Comparison of ENCODE assay signal across 2 cellular contexts in genomic region chr3:98329392-98330124, GRCh38.
A peak's percentile ranks its signal among the peaks of the same experiment; 100 is the strongest.
TF ChIP-seq lines count a peak whose summit lies in the region.

No MANE protein-coding gene starts in this region.

TF ChIP-seq in A549, 52 proteins besides CTCF, POLR2A, EP300 and RAD21:
- no peak for TF ChIP-seq HMGXB4 (CRISPR knock-in tag; IDR thresholded peaks at IDR 0.05; ENCODE audit: borderline replicate concordance)
- TF ChIP-seq SMC3 (IDR thresholded peaks at IDR 0.05) = peak; percentile 87
- TF ChIP-seq CHD2 (IDR thresholded peaks at IDR 0.05; ENCODE audit: low read length, partially characterized antibody) = no peak
TF ChIP-seq in A549: peak in this region for 1.

TF ChIP-seq in HepG2, 621 proteins besides CTCF, POLR2A, EP300 and RAD21 (continues in another document):
- TF ChIP-seq ZBTB26 (CRISPR knock-in tag; IDR thresholded peaks at IDR 0.05; ENCODE audit: borderline replicate concordance) (no peak), ZNF777 (CRISPR knock-in tag; IDR thresholded peaks at IDR 0.05) (no peak), MIER2 (CRISPR knock-in tag; IDR thresholded peaks at IDR 0.05) (no peak), ZNF552 (CRISPR knock-in tag; IDR thresholded peaks at IDR 0.05; ENCODE audit: borderline replicate concordance) (no peak), CHCHD3 (CRISPR knock-in tag; IDR thresholded peaks at IDR 0.05) (no peak), FOXK1 (CRISPR knock-in tag; IDR thresholded peaks at IDR 0.05; ENCODE audit: borderline replicate concordance, low read depth) (peak; percentile 64; the same call in 1 of the 2 replicates), PAX8 (CRISPR knock-in tag; IDR thresholded peaks at IDR 0.05; ENCODE audit: borderline replicate concordance) (no peak), RORA (CRISPR knock-in tag; IDR thresholded peaks at IDR 0.05) (no peak), ZGPAT (CRISPR knock-in tag; IDR thresholded peaks at IDR 0.05) (no peak), ATF7 (IDR thresholded peaks at IDR 0.05) (no peak), ATF7 (CRISPR knock-in tag; IDR thresholded peaks at IDR 0.05) (no peak), E2F5 (CRISPR knock-in tag; conservative IDR thresholded peaks at IDR 0.05) (no peak), MIER3 (CRISPR knock-in tag; IDR thresholded peaks at IDR 0.05; ENCODE audit: borderline replicate concordance) (no peak), ONECUT2 (CRISPR knock-in tag; IDR thresholded peaks at IDR 0.05) (no peak), TEAD2 (CRISPR knock-in tag; IDR thresholded peaks at IDR 0.05) (no peak), ZNF18 (CRISPR knock-in tag; IDR thresholded peaks at IDR 0.05; ENCODE audit: insufficient replicate concordance) (no peak), ADNP (CRISPR knock-in tag; IDR thresholded peaks at IDR 0.05) (no peak), FOXK2 (IDR thresholded peaks at IDR 0.05) (no peak), STAG1 (CRISPR knock-in tag; IDR thresholded peaks at IDR 0.05) (peak; percentile 86), ZNF879 (CRISPR knock-in tag; IDR thresholded peaks at IDR 0.05) (no peak), ZNF740 (CRISPR knock-in tag; IDR thresholded peaks at IDR 0.05) (no peak), XBP1 (CRISPR knock-in tag; IDR thresholded peaks at IDR 0.05) (no peak), FOXA3 (CRISPR knock-in tag; IDR thresholded peaks at IDR 0.05) (peak; percentile 57; the same call in 1 of the 2 replicates), CBFB (CRISPR knock-in tag; IDR thresholded peaks at IDR 0.05) (no peak), CENPT (CRISPR knock-in tag; IDR thresholded peaks at IDR 0.05; ENCODE audit: low read depth) (no peak), SMC3 (IDR thresholded peaks at IDR 0.05; ENCODE audit: low read length) (peak; percentile 93), ZFP36L2 (CRISPR knock-in tag; IDR thresholded peaks at IDR 0.05) (no peak), SOX13 (IDR thresholded peaks at IDR 0.05) (no peak), SOX13 (CRISPR knock-in tag; conservative IDR thresholded peaks at IDR 0.05 in 1 of 2, IDR thresholded peaks at IDR 0.05 in 1 of 2) (no peak), CC2D1A (CRISPR knock-in tag; IDR thresholded peaks at IDR 0.05) (no peak), ELF3 (CRISPR knock-in tag; IDR thresholded peaks at IDR 0.05) (no peak), NPAS2 (CRISPR knock-in tag; IDR thresholded peaks at IDR 0.05; ENCODE audit: borderline replicate concordance) (no peak), GLI4 (CRISPR knock-in tag; IDR thresholded peaks at IDR 0.05; ENCODE audit: borderline replicate concordance) (no peak), ZNF382 (CRISPR knock-in tag; IDR thresholded peaks at IDR 0.05; ENCODE audit: borderline replicate concordance) (no peak), KLF12 (CRISPR knock-in tag; IDR thresholded peaks at IDR 0.05; ENCODE audit: borderline replicate concordance) (no peak), GTF2F1 (IDR thresholded peaks at IDR 0.05; ENCODE audit: low read length) (no peak), ZFP62 (CRISPR knock-in tag; IDR thresholded peaks at IDR 0.05) (no peak), ZNF780A (CRISPR knock-in tag; IDR thresholded peaks at IDR 0.05) (no peak)
- TF ChIP-seq, protein P1, sequence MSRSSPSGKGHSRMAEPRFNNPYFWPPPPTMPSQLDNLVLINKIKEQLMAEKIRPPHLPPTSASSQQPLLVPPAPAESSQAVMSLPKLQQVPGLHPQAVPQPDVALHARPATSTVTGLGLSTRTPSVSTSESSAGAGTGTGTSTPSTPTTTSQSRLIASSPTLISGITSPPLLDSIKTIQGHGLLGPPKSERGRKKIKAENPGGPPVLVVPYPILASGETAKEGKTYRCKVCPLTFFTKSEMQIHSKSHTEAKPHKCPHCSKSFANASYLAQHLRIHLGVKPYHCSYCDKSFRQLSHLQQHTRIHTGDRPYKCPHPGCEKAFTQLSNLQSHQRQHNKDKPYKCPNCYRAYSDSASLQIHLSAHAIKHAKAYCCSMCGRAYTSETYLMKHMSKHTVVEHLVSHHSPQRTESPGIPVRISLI (CRISPR knock-in tag; IDR thresholded peaks at IDR 0.05; ENCODE audit: borderline replicate concordance) = peak; percentile 39; the same call in 1 of the 2 replicates
- TF ChIP-seq, protein P2, sequence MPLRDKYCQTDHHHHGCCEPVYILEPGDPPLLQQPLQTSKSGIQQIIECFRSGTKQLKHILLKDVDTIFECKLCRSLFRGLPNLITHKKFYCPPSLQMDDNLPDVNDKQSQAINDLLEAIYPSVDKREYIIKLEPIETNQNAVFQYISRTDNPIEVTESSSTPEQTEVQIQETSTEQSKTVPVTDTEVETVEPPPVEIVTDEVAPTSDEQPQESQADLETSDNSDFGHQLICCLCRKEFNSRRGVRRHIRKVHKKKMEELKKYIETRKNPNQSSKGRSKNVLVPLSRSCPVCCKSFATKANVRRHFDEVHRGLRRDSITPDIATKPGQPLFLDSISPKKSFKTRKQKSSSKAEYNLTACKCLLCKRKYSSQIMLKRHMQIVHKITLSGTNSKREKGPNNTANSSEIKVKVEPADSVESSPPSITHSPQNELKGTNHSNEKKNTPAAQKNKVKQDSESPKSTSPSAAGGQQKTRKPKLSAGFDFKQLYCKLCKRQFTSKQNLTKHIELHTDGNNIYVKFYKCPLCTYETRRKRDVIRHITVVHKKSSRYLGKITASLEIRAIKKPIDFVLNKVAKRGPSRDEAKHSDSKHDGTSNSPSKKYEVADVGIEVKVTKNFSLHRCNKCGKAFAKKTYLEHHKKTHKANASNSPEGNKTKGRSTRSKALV (CRISPR knock-in tag; IDR thresholded peaks at IDR 0.05) = no peak
- TF ChIP-seq, protein P3, sequence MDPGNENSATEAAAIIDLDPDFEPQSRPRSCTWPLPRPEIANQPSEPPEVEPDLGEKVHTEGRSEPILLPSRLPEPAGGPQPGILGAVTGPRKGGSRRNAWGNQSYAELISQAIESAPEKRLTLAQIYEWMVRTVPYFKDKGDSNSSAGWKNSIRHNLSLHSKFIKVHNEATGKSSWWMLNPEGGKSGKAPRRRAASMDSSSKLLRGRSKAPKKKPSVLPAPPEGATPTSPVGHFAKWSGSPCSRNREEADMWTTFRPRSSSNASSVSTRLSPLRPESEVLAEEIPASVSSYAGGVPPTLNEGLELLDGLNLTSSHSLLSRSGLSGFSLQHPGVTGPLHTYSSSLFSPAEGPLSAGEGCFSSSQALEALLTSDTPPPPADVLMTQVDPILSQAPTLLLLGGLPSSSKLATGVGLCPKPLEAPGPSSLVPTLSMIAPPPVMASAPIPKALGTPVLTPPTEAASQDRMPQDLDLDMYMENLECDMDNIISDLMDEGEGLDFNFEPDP (CRISPR knock-in tag; conservative IDR thresholded peaks at IDR 0.05) = no peak
- TF ChIP-seq, protein P4, sequence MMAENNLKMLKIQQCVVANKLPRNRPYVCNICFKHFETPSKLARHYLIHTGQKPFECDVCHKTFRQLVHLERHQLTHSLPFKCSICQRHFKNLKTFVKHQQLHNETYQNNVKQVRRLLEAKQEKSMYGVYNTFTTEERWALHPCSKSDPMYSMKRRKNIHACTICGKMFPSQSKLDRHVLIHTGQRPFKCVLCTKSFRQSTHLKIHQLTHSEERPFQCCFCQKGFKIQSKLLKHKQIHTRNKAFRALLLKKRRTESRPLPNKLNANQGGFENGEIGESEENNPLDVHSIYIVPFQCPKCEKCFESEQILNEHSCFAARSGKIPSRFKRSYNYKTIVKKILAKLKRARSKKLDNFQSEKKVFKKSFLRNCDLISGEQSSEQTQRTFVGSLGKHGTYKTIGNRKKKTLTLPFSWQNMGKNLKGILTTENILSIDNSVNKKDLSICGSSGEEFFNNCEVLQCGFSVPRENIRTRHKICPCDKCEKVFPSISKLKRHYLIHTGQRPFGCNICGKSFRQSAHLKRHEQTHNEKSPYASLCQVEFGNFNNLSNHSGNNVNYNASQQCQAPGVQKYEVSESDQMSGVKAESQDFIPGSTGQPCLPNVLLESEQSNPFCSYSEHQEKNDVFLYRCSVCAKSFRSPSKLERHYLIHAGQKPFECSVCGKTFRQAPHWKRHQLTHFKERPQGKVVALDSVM (CRISPR knock-in tag; IDR thresholded peaks at IDR 0.05) = no peak
- TF ChIP-seq, protein P5, sequence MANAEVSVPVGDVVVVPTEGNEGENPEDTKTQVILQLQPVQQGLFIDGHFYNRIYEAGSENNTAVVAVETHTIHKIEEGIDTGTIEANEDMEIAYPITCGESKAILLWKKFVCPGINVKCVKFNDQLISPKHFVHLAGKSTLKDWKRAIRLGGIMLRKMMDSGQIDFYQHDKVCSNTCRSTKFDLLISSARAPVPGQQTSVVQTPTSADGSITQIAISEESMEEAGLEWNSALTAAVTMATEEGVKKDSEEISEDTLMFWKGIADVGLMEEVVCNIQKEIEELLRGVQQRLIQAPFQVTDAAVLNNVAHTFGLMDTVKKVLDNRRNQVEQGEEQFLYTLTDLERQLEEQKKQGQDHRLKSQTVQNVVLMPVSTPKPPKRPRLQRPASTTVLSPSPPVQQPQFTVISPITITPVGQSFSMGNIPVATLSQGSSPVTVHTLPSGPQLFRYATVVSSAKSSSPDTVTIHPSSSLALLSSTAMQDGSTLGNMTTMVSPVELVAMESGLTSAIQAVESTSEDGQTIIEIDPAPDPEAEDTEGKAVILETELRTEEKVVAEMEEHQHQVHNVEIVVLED (CRISPR knock-in tag; IDR thresholded peaks at IDR 0.05; ENCODE audit: borderline replicate concordance) = no peak
- TF ChIP-seq, protein P6, sequence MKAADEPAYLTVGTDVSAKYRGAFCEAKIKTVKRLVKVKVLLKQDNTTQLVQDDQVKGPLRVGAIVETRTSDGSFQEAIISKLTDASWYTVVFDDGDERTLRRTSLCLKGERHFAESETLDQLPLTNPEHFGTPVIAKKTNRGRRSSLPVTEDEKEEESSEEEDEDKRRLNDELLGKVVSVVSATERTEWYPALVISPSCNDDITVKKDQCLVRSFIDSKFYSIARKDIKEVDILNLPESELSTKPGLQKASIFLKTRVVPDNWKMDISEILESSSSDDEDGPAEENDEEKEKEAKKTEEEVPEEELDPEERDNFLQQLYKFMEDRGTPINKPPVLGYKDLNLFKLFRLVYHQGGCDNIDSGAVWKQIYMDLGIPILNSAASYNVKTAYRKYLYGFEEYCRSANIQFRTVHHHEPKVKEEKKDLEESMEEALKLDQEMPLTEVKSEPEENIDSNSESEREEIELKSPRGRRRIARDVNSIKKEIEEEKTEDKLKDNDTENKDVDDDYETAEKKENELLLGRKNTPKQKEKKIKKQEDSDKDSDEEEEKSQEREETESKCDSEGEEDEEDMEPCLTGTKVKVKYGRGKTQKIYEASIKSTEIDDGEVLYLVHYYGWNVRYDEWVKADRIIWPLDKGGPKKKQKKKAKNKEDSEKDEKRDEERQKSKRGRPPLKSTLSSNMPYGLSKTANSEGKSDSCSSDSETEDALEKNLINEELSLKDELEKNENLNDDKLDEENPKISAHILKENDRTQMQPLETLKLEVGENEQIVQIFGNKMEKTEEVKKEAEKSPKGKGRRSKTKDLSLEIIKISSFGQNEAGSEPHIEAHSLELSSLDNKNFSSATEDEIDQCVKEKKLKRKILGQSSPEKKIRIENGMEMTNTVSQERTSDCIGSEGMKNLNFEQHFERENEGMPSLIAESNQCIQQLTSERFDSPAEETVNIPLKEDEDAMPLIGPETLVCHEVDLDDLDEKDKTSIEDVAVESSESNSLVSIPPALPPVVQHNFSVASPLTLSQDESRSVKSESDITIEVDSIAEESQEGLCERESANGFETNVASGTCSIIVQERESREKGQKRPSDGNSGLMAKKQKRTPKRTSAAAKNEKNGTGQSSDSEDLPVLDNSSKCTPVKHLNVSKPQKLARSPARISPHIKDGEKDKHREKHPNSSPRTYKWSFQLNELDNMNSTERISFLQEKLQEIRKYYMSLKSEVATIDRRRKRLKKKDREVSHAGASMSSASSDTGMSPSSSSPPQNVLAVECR (CRISPR knock-in tag; IDR thresholded peaks at IDR 0.05; ENCODE audit: borderline replicate concordance) = no peak
